8 cellular contexts compared by ENCODE assay signal in the genomic region with DNA sequence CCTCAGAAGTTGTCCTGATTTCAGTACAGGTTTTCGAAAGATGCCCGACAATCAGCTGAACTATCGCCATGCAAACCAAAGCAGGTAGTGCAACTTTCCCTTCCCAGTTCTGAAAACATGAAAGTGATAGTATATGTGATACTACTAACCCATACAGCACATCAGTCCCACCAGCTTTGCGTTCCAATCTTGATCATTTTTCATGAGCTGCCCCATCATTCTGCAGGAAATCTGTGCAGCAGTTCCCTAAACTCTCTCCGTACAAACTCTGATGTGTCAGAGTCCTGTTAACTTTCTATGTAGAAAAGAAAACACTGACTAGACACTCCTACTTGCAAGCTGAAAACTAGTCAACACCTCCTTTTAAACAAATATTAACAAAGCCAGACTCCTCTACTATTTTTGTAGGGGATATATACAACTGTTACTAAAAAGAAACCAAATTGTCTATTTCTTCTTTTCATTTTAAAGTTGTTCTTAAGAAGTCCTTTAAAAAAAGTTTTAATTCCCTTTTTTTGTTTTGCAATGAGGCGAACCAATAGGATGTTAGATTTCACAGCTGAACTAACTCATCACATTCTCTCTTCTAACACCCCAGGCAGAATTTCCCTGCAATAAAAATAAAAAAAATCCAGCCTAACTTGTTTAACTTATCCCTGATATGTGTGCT.
DNase-seq lines count a peak whose midpoint lies in the region; ATAC-seq and TF ChIP-seq lines count a peak whose summit lies in the region.

No MANE protein-coding gene starts in this region.

- H3K4me1 Mint-ChIP-seq in progenitor cell of endocrine pancreas (ENCODE audit: low read depth) (peaks cover 40% of the 10 kb centered on the region), T-cell (peaks cover 0 to 2% (median 0%) of the 10 kb centered on the region in 3 donors)
- H3K4me1 Mint-ChIP-seq in activated CD4-positive, alpha-beta memory T cell treated with anti-CD3 and anti-CD28 coated beads for 36 hours (ENCODE audit: low read depth): no peaks in the 10 kb centered on the region

- CTCF ChIA-PET in activated CD4-positive, alpha-beta memory T cell treated with anti-CD3 and anti-CD28 coated beads for 36 hours (lab: Charles Lee): no interaction called here
- CTCF ChIA-PET in T-cell (lab: Charles Lee): interaction anchor here in 1 of 2 donors (0.9 kb wide), 1 partner anchor 30 kb away, joined by 3 read pairs; no protein-coding TSS in a partner anchor

- POLR2A ChIA-PET in activated CD4-positive, alpha-beta memory T cell treated with anti-CD3 and anti-CD28 coated beads for 36 hours (lab: Charles Lee): no interaction called here
- POLR2A ChIA-PET in T-cell (lab: Charles Lee): no interaction called here

- TF ChIP-seq CTCF in dorsolateral prefrontal cortex (IDR thresholded peaks at IDR 0.05 in 54 of 56, conservative IDR thresholded peaks at IDR 0.05 in 2 of 56; ENCODE audit: low read depth in 1 of 56, partially characterized antibody in 56 of 56) (peak in 1 of 56 donors; percentile 16), progenitor cell of endocrine pancreas (IDR thresholded peaks at IDR 0.05; ENCODE audit: unreplicated experiment) (no peak)

- ATAC-seq in GM18873 (IDR thresholded peaks at IDR 0.05; ENCODE audit: low FRiP score, unreplicated experiment) (peak; percentile 46), HG03060 (IDR thresholded peaks at IDR 0.05; ENCODE audit: low read depth, unreplicated experiment) (peak; percentile 48), T-cell (replicated peaks in 1 of 4) (no peak)

- intact Hi-C loops in dorsolateral prefrontal cortex (cut with DNase I): no loop called here
- intact Hi-C loops in activated CD4-positive, alpha-beta memory T cell treated with anti-CD3 and anti-CD28 coated beads for 36 hours (cut with micrococcal nuclease): no loop called here

- no peaks in the 10 kb centered on the region for H3K9me3 ChIP-seq in SJCRH30 (replicated peaks)

- H3K36me3 ChIP-seq in SJCRH30: no peaks in the 10 kb centered on the region

- no peaks in the 10 kb centered on the region for H3K27me3 Mint-ChIP-seq in progenitor cell of endocrine pancreas
- no peaks in the 10 kb centered on the region for H3K27me3 Mint-ChIP-seq in activated CD4-positive, alpha-beta memory T cell treated with anti-CD3 and anti-CD28 coated beads for 36 hours
- peaks cover 0 to 4% of the 10 kb centered on the region in 2 donors for H3K27me3 Mint-ChIP-seq in T-cell

- H3K9me3 Mint-ChIP-seq in progenitor cell of endocrine pancreas (ENCODE audit: low read depth) (no peaks in the 10 kb centered on the region), T-cell (no peaks in the 10 kb centered on the region)
- H3K9me3 Mint-ChIP-seq in activated CD4-positive, alpha-beta memory T cell treated with anti-CD3 and anti-CD28 coated beads for 36 hours: no peaks in the 10 kb centered on the region

- H3K4me3 Mint-ChIP-seq in progenitor cell of endocrine pancreas (ENCODE audit: low read depth) (peak overlapping the region; percentile 60), T-cell (no peak overlapping the region)
- H3K4me3 Mint-ChIP-seq in activated CD4-positive, alpha-beta memory T cell treated with anti-CD3 and anti-CD28 coated beads for 36 hours: no peak overlapping the region

- no peak for DNase-seq in dorsolateral prefrontal cortex
- no peak for DNase-seq in progenitor cell of endocrine pancreas (ENCODE audit: low spot score, unreplicated experiment)
- DNase-seq in SJCRH30: no peak
- DNase-seq in activated CD4-positive, alpha-beta memory T cell treated with anti-CD3 and anti-CD28 coated beads for 36 hours: no peak
- DNase-seq in T-cell: no peak
- no peak for DNase-seq in activated CD8-positive, alpha-beta memory T cell treated with anti-CD3 and anti-CD28 coated beads, Interleukin-2, amount 50 U/mL, for 48 hours

- H3K27me3 ChIP-seq in dorsolateral prefrontal cortex (no peaks in the 10 kb centered on the region), SJCRH30 (no peaks in the 10 kb centered on the region)

- H3K36me3 Mint-ChIP-seq in progenitor cell of endocrine pancreas (ENCODE audit: insufficient read depth) (no peaks in the 10 kb centered on the region), T-cell (no peaks in the 10 kb centered on the region)
- H3K36me3 Mint-ChIP-seq in activated CD4-positive, alpha-beta memory T cell treated with anti-CD3 and anti-CD28 coated beads for 36 hours: no peaks in the 10 kb centered on the region

- peak overlapping the region; percentile 76 for H3K27ac Mint-ChIP-seq in progenitor cell of endocrine pancreas
- H3K27ac Mint-ChIP-seq in activated CD4-positive, alpha-beta memory T cell treated with anti-CD3 and anti-CD28 coated beads for 36 hours: no peak overlapping the region
- H3K27ac Mint-ChIP-seq in T-cell: no peak overlapping the region

- H3K4me3 ChIP-seq in dorsolateral prefrontal cortex (peak overlapping the region in 40 of 59 donors; percentile 1 to 54 (median 24)), SJCRH30 (no peak overlapping the region)

- H3K27ac ChIP-seq in dorsolateral prefrontal cortex: peak overlapping the region in 49 of 59 donors; percentile 0 to 79 (median 44)
- no peak overlapping the region for H3K27ac ChIP-seq in SJCRH30

- H3K4me1 ChIP-seq in SJCRH30: peaks cover 8% of the 10 kb centered on the region; the same call in 1 of the 2 replicates

Comparison
In these comparisons a context has a peak if more than half of its experiments do, and no peak if none do; other contexts are left out.
1. ATAC-seq: peak in GM18873 (single experiment) and HG03060 (single experiment); none in T-cell (0 of 4).